In the genomic region with DNA sequence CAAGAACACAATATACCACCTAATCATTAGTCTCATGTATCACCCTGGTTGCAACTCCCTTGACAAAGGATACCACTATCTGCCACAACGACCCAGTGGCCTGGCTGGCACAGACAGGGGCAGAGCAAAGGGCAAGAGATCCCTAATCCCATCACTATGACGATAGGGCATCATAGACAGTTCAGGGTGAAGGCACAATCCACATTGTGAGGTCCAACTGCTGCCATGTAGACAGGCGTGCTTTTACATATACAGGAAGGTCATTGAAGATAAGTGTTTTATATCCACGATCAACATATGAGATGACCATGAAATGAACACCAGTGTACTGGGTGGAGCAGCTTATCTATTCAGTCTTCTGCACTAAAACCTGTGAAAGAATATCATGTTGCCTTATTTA, we compare ENCODE assay signal across 20 cellular contexts.
DNase-seq lines count a peak whose midpoint lies in the region; ATAC-seq, FAIRE-seq and TF ChIP-seq lines count a peak whose summit lies in the region.
"Had no signal": no experiment of that assay in that cellular context is flagged by ENCODE, and none has a peak within 500 bp of the region (broad histone marks: within the 10 kb centered on the region; RNA-seq: fewer than 3 reads in every experiment).

No MANE protein-coding gene starts in this region.

- peaks cover 3% of the 10 kb centered on the region for H3K27me3 ChIP-seq in keratinocyte (ENCODE audit: control insufficient read depth, extremely low read depth, insufficient read depth, low read length)
- no peaks in the 10 kb centered on the region for H3K27me3 ChIP-seq in aorta (ENCODE audit: control insufficient read depth in 1 of 2, insufficient read depth in 2 of 2, low read length in 1 of 2)
- peaks cover 0 to 5% of the 10 kb centered on the region in 2 donors for H3K27me3 ChIP-seq in tibial artery
- peaks cover 0 to 5% (median 0%) of the 10 kb centered on the region in 45 donors for H3K27me3 ChIP-seq in dorsolateral prefrontal cortex
- H3K27me3 ChIP-seq: ascending aorta, right atrium auricular region had no signal

- H3K4me2 ChIP-seq in keratinocyte (ENCODE audit: control insufficient read depth, extremely low read depth, insufficient read depth, low read depth, low read length), result no peak overlapping the region

- no peaks in the 10 kb centered on the region for H4K20me1 ChIP-seq in keratinocyte (ENCODE audit: control insufficient read depth, extremely low read depth, insufficient read depth, low read length)

- no peak overlapping the region for H3K27ac Mint-ChIP-seq in activated naive CD8-positive, alpha-beta T cell treated with anti-CD3 and anti-CD28 coated beads, Interleukin-2, amount 50 U/mL, for 24 hours
- no peak overlapping the region for H3K27ac Mint-ChIP-seq in activated naive CD8-positive, alpha-beta T cell treated with anti-CD3 and anti-CD28 coated beads for 36 hours
- H3K27ac Mint-ChIP-seq: activated CD4-positive, alpha-beta T cell treated with anti-CD3 and anti-CD28 coated beads, Interleukin-2, amount 10 ng/mL, durations not matched to agents 7 days and 5 days; stimulated activated naive B cell treated with anti-CD40 and anti-IgM and Interleukin-4, amounts not matched to agents 10 μg/mL and 1 μg/mL and 100 μg/mL, for 72 hours had no signal

- FAIRE-seq in keratinocyte (lab: Jason Lieb, UNC), result peak; percentile 41
- FAIRE-seq: A204.1 had no signal

- H3K9me3 ChIP-seq in keratinocyte (ENCODE audit: control insufficient read depth, low read depth, low read length) (no peaks in the 10 kb centered on the region), aorta (ENCODE audit: control insufficient read depth, low read length) (no peaks in the 10 kb centered on the region), tibial artery (no peaks in the 10 kb centered on the region)
- H3K9me3 ChIP-seq: ascending aorta, right atrium auricular region had no signal

- dilution Hi-C loops in keratinocyte (cut with MboI; ENCODE audit: extremely low pct_ligation_motif_present, low sequenced_read_pairs), result no loop called here

- no peaks in the 10 kb centered on the region for H3K79me2 ChIP-seq in keratinocyte (ENCODE audit: control insufficient read depth, insufficient read depth, low read length)

- intact Hi-C loops in aorta (cut with DNase I), result no loop called here
- intact Hi-C loops in tibial artery (cut with DNase I; ENCODE audit: low total_unique reads), result no loop called here
- intact Hi-C loops in dorsolateral prefrontal cortex (cut with DNase I), result no loop called here

- no peaks in the 10 kb centered on the region for H3K9me3 Mint-ChIP-seq in activated naive CD8-positive, alpha-beta T cell treated with anti-CD3 and anti-CD28 coated beads, Interleukin-2, amount 50 U/mL, for 24 hours
- H3K9me3 Mint-ChIP-seq in activated naive CD8-positive, alpha-beta T cell treated with anti-CD3 and anti-CD28 coated beads for 36 hours, result peaks cover 3% of the 10 kb centered on the region
- H3K9me3 Mint-ChIP-seq: activated CD4-positive, alpha-beta T cell treated with anti-CD3 and anti-CD28 coated beads, Interleukin-2, amount 10 ng/mL, durations not matched to agents 7 days and 5 days; stimulated activated naive B cell treated with anti-CD40 and anti-IgM and Interleukin-4, amounts not matched to agents 10 μg/mL and 1 μg/mL and 100 μg/mL, for 72 hours had no signal

- H3K27ac ChIP-seq in keratinocyte (ENCODE audit: control insufficient read depth, insufficient read depth, low read length) (no peak overlapping the region), aorta (ENCODE audit: low read depth in 1 of 2, low read length in 2 of 2) (no peak overlapping the region), tibial artery (no peak overlapping the region), dorsolateral prefrontal cortex (no peak overlapping the region)
- H3K27ac ChIP-seq: ascending aorta, right atrium auricular region had no signal

- H3K36me3 Mint-ChIP-seq in activated naive CD8-positive, alpha-beta T cell treated with anti-CD3 and anti-CD28 coated beads, Interleukin-2, amount 50 U/mL, for 24 hours (ENCODE audit: low read depth), result no peaks in the 10 kb centered on the region
- H3K36me3 Mint-ChIP-seq in activated naive CD8-positive, alpha-beta T cell treated with anti-CD3 and anti-CD28 coated beads for 36 hours, result no peaks in the 10 kb centered on the region
- H3K36me3 Mint-ChIP-seq: stimulated activated naive B cell treated with anti-CD40 and anti-IgM and Interleukin-4, amounts not matched to agents 10 μg/mL and 1 μg/mL and 100 μg/mL, for 72 hours had no signal

- H3K9ac ChIP-seq in keratinocyte (ENCODE audit: control insufficient read depth, extremely low read depth, insufficient read depth, low read length), result no peak overlapping the region

- DNase-seq in activated naive CD8-positive, alpha-beta T cell treated with anti-CD3 and anti-CD28 coated beads, Interleukin-2, amount 50 U/mL, for 24 hours, result no peak
- DNase-seq in activated naive CD8-positive, alpha-beta T cell treated with anti-CD3 and anti-CD28 coated beads for 36 hours, result no peak
- DNase-seq in keratinocyte (ENCODE audit: low read depth, low spot score) (no peak), aorta (no peak), tibial artery (no peak), NCI-H1694 (lab: John Stamatoyannopoulos, UW) (no peak), dorsolateral prefrontal cortex (no peak)
- DNase-seq: activated CD4-positive, alpha-beta T cell treated with anti-CD3 and anti-CD28 coated beads, Interleukin-2, amount 10 ng/mL, durations not matched to agents 7 days and 5 days; activated CD8-positive, alpha-beta memory T cell treated with anti-CD3 and anti-CD28 coated beads, Interleukin-2, amount 50 U/mL, for 48 hours; C1 segment of cervical spinal cord; hippocampal formation; islet precursor cell; NCI-H524 treated with DMSO at 0.1 percent for 48 hours; nucleus accumbens; stimulated activated naive B cell treated with anti-CD40 and anti-IgM and Interleukin-4, amounts not matched to agents 10 μg/mL and 1 μg/mL and 100 μg/mL, for 72 hours; trophoblast cell had no signal

- no peak overlapping the region for H3K4me3 Mint-ChIP-seq in activated naive CD8-positive, alpha-beta T cell treated with anti-CD3 and anti-CD28 coated beads, Interleukin-2, amount 50 U/mL, for 24 hours
- no peak overlapping the region for H3K4me3 Mint-ChIP-seq in activated naive CD8-positive, alpha-beta T cell treated with anti-CD3 and anti-CD28 coated beads for 36 hours
- H3K4me3 Mint-ChIP-seq: activated CD4-positive, alpha-beta T cell treated with anti-CD3 and anti-CD28 coated beads, Interleukin-2, amount 10 ng/mL, durations not matched to agents 7 days and 5 days; stimulated activated naive B cell treated with anti-CD40 and anti-IgM and Interleukin-4, amounts not matched to agents 10 μg/mL and 1 μg/mL and 100 μg/mL, for 72 hours had no signal

- no peak overlapping the region for H3K4me3 ChIP-seq in keratinocyte (ENCODE audit: control insufficient read depth in 2 of 3, extremely low read depth in 1 of 3, insufficient read depth in 2 of 3, low read depth in 1 of 3, low read length in 3 of 3)
- H3K4me3 ChIP-seq in aorta (ENCODE audit: low read length in 2 of 2), result no peak overlapping the region
- H3K4me3 ChIP-seq in tibial artery, result no peak overlapping the region
- H3K4me3 ChIP-seq in dorsolateral prefrontal cortex, result no peak overlapping the region
- H3K4me3 ChIP-seq: ascending aorta, right atrium auricular region had no signal

- no peak overlapping the region for H2AFZ ChIP-seq in keratinocyte (ENCODE audit: control insufficient read depth, low read length)

- H3K36me3 ChIP-seq in keratinocyte (ENCODE audit: control insufficient read depth in 2 of 2, extremely low read depth in 1 of 2, insufficient read depth in 2 of 2, low read length in 2 of 2), result no peaks in the 10 kb centered on the region
- no peaks in the 10 kb centered on the region for H3K36me3 ChIP-seq in aorta (ENCODE audit: control insufficient read depth in 1 of 2, insufficient read depth in 2 of 2, low read length in 1 of 2)
- H3K36me3 ChIP-seq in tibial artery, result no peaks in the 10 kb centered on the region
- H3K36me3 ChIP-seq: ascending aorta, right atrium auricular region had no signal

- 82 to 84% methylated on average over 4 of the region's 4 CpGs for WGBS in aorta, 2 donors

- ATAC-seq in activated naive CD8-positive, alpha-beta T cell treated with anti-CD3 and anti-CD28 coated beads, Interleukin-2, amount 50 U/mL, for 24 hours, result peak; percentile 77
- ATAC-seq in HG03469 (IDR thresholded peaks at IDR 0.05; ENCODE audit: unreplicated experiment), result peak; percentile 54
- peak; percentile 83 for ATAC-seq in aorta (ENCODE audit: low FRiP score)
- ATAC-seq: stimulated activated naive B cell treated with anti-CD40 and anti-IgM and Interleukin-4, amounts not matched to agents 10 μg/mL and 1 μg/mL and 100 μg/mL, for 72 hours had no signal

- TF ChIP-seq CTCF in keratinocyte (optimal IDR thresholded peaks at IDR 0.05 in 1 of 3, IDR thresholded peaks at IDR 0.05 in 1 of 3, conservative IDR thresholded peaks at IDR 0.05 in 1 of 3; ENCODE audit: extremely low read depth in 1 of 3, insufficient read depth in 2 of 3, low read length in 3 of 3) (no peak), tibial artery (IDR thresholded peaks at IDR 0.05) (no peak), dorsolateral prefrontal cortex (IDR thresholded peaks at IDR 0.05 in 54 of 56, conservative IDR thresholded peaks at IDR 0.05 in 2 of 56; ENCODE audit: low read depth in 1 of 56, partially characterized antibody in 56 of 56) (no peak)

- H3K9me1 ChIP-seq in keratinocyte (ENCODE audit: control insufficient read depth, extremely low read depth, insufficient read depth, low read length), result no peaks in the 10 kb centered on the region

- H3K27me3 Mint-ChIP-seq in activated naive CD8-positive, alpha-beta T cell treated with anti-CD3 and anti-CD28 coated beads, Interleukin-2, amount 50 U/mL, for 24 hours, result peaks cover 7% of the 10 kb centered on the region
- peaks cover 11% of the 10 kb centered on the region for H3K27me3 Mint-ChIP-seq in activated naive CD8-positive, alpha-beta T cell treated with anti-CD3 and anti-CD28 coated beads for 36 hours

- H3K4me1 ChIP-seq in keratinocyte (ENCODE audit: control insufficient read depth, extremely low read depth, insufficient read depth, low read length) (no peaks in the 10 kb centered on the region), aorta (ENCODE audit: control insufficient read depth in 1 of 2, insufficient read depth in 2 of 2, low read length in 2 of 2) (no peaks in the 10 kb centered on the region), tibial artery (no peaks in the 10 kb centered on the region)
- H3K4me1 ChIP-seq: ascending aorta, right atrium auricular region had no signal

- no peaks in the 10 kb centered on the region for H3K4me1 Mint-ChIP-seq in activated naive CD8-positive, alpha-beta T cell treated with anti-CD3 and anti-CD28 coated beads, Interleukin-2, amount 50 U/mL, for 24 hours
- H3K4me1 Mint-ChIP-seq in activated naive CD8-positive, alpha-beta T cell treated with anti-CD3 and anti-CD28 coated beads for 36 hours, result no peaks in the 10 kb centered on the region
- H3K4me1 Mint-ChIP-seq: stimulated activated naive B cell treated with anti-CD40 and anti-IgM and Interleukin-4, amounts not matched to agents 10 μg/mL and 1 μg/mL and 100 μg/mL, for 72 hours had no signal
